In genomic region chr16:80883159-80883642, GRCh38 we compare ENCODE assay signal across 30 cellular contexts.
A peak's percentile ranks its signal among the peaks of the same experiment; 100 is the strongest.
DNase-seq lines count a peak whose midpoint lies in the region; ATAC-seq, FAIRE-seq and TF ChIP-seq lines count a peak whose summit lies in the region.
"Had no signal": no experiment of that assay in that cellular context is flagged by ENCODE, and none has a peak within 500 bp of the region (broad histone marks: within the 10 kb centered on the region; RNA-seq: fewer than 3 reads in every experiment).

No MANE protein-coding gene starts in this region.

- H3K9ac ChIP-seq in HCT116 (ENCODE audit: low read length), result no peak overlapping the region
- H3K9ac ChIP-seq: BLaER1 had no signal

- FAIRE-seq in small intestine (lab: Jason Lieb, UNC), result no peak
- FAIRE-seq: GM12891, H54 had no signal

- H3K4me2 ChIP-seq in HCT116 (ENCODE audit: low read length), result no peak overlapping the region
- H3K4me2 ChIP-seq: BLaER1, smooth muscle cell had no signal

- no peaks in the 10 kb centered on the region for H4K20me1 ChIP-seq in HCT116 (ENCODE audit: insufficient read depth)
- H4K20me1 ChIP-seq: BLaER1 had no signal

- DNase-seq in HCT116 (ENCODE audit: low read depth, low spot score) (no peak), NCI-H1105 (lab: John Stamatoyannopoulos, UW) (peak; percentile 15), left colon (peak; percentile 71 to 84), small intestine (peak; percentile 98), germinal center (ENCODE audit: low spot score) (no peak)
- DNase-seq in activated T-cell treated with anti-CD3 and anti-CD28 coated beads, Interleukin-2, amount 50 U/mL, for 4 hours, result no peak
- DNase-seq: activated CD4-positive, alpha-beta T cell treated with anti-CD3 and anti-CD28 coated beads for 48 hours; amygdala; DMS53; gastrocnemius medialis; hippocampal formation; IMR-90; NCI-H1048; NCI-H1930; NCI-H524 treated with DMSO at 0.1 percent for 48 hours; ovary; SJCRH30; stimulated activated CD4-positive, alpha-beta T cell treated with anti-CD3 and anti-CD28 coated beads, Interleukin-1b, Interleukin-23, amount 100 ng/mL, for 48 hours; stimulated activated naive CD4-positive, alpha-beta T cell treated with Interleukin-2 at 50 U/mL for 16 hours; SW 1271; T1000; WERI-Rb-1 had no signal

- H3K36me3 Mint-ChIP-seq in activated T-cell treated with anti-CD3 and anti-CD28 coated beads, Interleukin-2, amount 50 U/mL, for 4 hours (ENCODE audit: insufficient read depth), result no peaks in the 10 kb centered on the region
- H3K36me3 Mint-ChIP-seq: activated naive CD4-positive, alpha-beta T cell treated with anti-CD3 and anti-CD28 coated beads, Interleukin-2, amount 50 U/mL, for 24 hours had no signal

- no peaks in the 10 kb centered on the region for H3K36me3 ChIP-seq in HCT116 (ENCODE audit: control insufficient read depth in 1 of 2, insufficient read depth in 2 of 2, low read length in 2 of 2)
- H3K36me3 ChIP-seq in small intestine (ENCODE audit: control insufficient read depth in 2 of 2, insufficient read depth in 2 of 2, low read length in 2 of 2), result no peaks in the 10 kb centered on the region
- H3K36me3 ChIP-seq: BLaER1, gastrocnemius medialis, ovary, SJCRH30, vagina, WERI-Rb-1 had no signal

- POLR2A ChIA-PET in HCT116 (lab: Charles Lee), result no interaction called here

- no peak for TF ChIP-seq POLR2A in HCT116 (IDR thresholded peaks at IDR 0.05; ENCODE audit: borderline replicate concordance, extremely low read depth, insufficient read depth, insufficient read length)

- no peaks in the 10 kb centered on the region for H3K4me1 Mint-ChIP-seq in activated T-cell treated with anti-CD3 and anti-CD28 coated beads, Interleukin-2, amount 50 U/mL, for 4 hours (ENCODE audit: low read depth)
- H3K4me1 Mint-ChIP-seq: activated naive CD4-positive, alpha-beta T cell treated with anti-CD3 and anti-CD28 coated beads, Interleukin-2, amount 50 U/mL, for 24 hours had no signal

- H3K9me3 ChIP-seq in HCT116 (ENCODE audit: control insufficient read depth in 1 of 2, insufficient read depth in 1 of 2, low read depth in 1 of 2, low read length in 2 of 2) (no peaks in the 10 kb centered on the region), small intestine (ENCODE audit: control insufficient read depth, low read depth) (no peaks in the 10 kb centered on the region)
- H3K9me3 ChIP-seq: BLaER1, gastrocnemius medialis, ovary, SJCRH30, vagina had no signal

- peaks cover 18% of the 10 kb centered on the region for H3K27me3 ChIP-seq in HCT116 (ENCODE audit: insufficient read depth, low read length)
- H3K27me3 ChIP-seq in small intestine (ENCODE audit: control insufficient read depth in 2 of 2, insufficient read depth in 2 of 2, low read length in 2 of 2), result no peaks in the 10 kb centered on the region
- H3K27me3 ChIP-seq: BLaER1, gastrocnemius medialis, ovary, SJCRH30, vagina had no signal

- TF ChIP-seq RAD21 in HCT116 (IDR thresholded peaks at IDR 0.05; ENCODE audit: low read depth), result no peak

- TF ChIP-seq CTCF in HCT116 (IDR thresholded peaks at IDR 0.05 in 2 of 3, conservative IDR thresholded peaks at IDR 0.05 in 1 of 3; ENCODE audit: borderline replicate concordance in 1 of 3, insufficient read depth in 1 of 3, low read depth in 2 of 3, low read length in 2 of 3), result no peak

- no peak overlapping the region for H3K27ac ChIP-seq in HCT116 (ENCODE audit: low read depth, low read length)
- peak overlapping the region; percentile 27 to 55 for H3K27ac ChIP-seq in small intestine (ENCODE audit: low read depth in 1 of 2, low read length in 1 of 2)
- H3K27ac ChIP-seq: BLaER1, gastrocnemius medialis, ovary, SJCRH30, vagina, WERI-Rb-1 had no signal

- H3K9me3 Mint-ChIP-seq in activated T-cell treated with anti-CD3 and anti-CD28 coated beads, Interleukin-2, amount 50 U/mL, for 4 hours, result no peaks in the 10 kb centered on the region
- H3K9me3 Mint-ChIP-seq: activated naive CD4-positive, alpha-beta T cell treated with anti-CD3 and anti-CD28 coated beads, Interleukin-2, amount 50 U/mL, for 24 hours; activated T-helper 2 cell treated with anti-CD3 and anti-CD28 coated beads, Interferon-gamma antibody, Interleukin-2, Interleukin-4, amounts not matched to agents 10 μg/mL and 5 μg/mL and 100 μg/mL, durations not matched to agents 14 hours and 24 hours and 36 hours had no signal

- WGBS in small intestine, 3 donors, result 12 to 52% (median 24%) methylated on average over 4 of the region's 4 CpGs

- H3K27me3 Mint-ChIP-seq in activated T-cell treated with anti-CD3 and anti-CD28 coated beads, Interleukin-2, amount 50 U/mL, for 4 hours (ENCODE audit: low read depth), result peaks cover 28% of the 10 kb centered on the region

- ATAC-seq in HCT116, result no peak
- ATAC-seq in left colon, result peak; percentile 86
- no peak for ATAC-seq in activated CD4-positive, CD25-positive, alpha-beta regulatory T cell treated with anti-CD3 and anti-CD28 coated beads, Interleukin-2, amount 50 U/mL, for 24 hours
- ATAC-seq in activated T-cell treated with anti-CD3 and anti-CD28 coated beads, Interleukin-2, amount 50 U/mL, for 4 hours, result no peak
- ATAC-seq: gastrocnemius medialis had no signal

- H3K4me1 ChIP-seq in HCT116 (ENCODE audit: control insufficient read depth in 1 of 2, insufficient read depth in 2 of 2, low read length in 2 of 2) (no peaks in the 10 kb centered on the region), small intestine (ENCODE audit: control insufficient read depth in 2 of 2, insufficient read depth in 1 of 2, low read depth in 1 of 2, low read length in 1 of 2) (peaks cover 0 to 4% of the 10 kb centered on the region in 2 donors)
- H3K4me1 ChIP-seq: BLaER1, gastrocnemius medialis, SJCRH30, vagina had no signal

- no TSS peak for BruUV-seq in HCT116 (replicated peaks; lab: Mats Ljungman, UMichigan)

- no peak overlapping the region for H3K4me3 Mint-ChIP-seq in activated T-cell treated with anti-CD3 and anti-CD28 coated beads, Interleukin-2, amount 50 U/mL, for 4 hours
- H3K4me3 Mint-ChIP-seq: activated naive CD4-positive, alpha-beta T cell treated with anti-CD3 and anti-CD28 coated beads, Interleukin-2, amount 50 U/mL, for 24 hours had no signal

- CTCF ChIA-PET in HCT116 (lab: Charles Lee), result no interaction called here

- no peaks in the 10 kb centered on the region for H3K9me2 ChIP-seq in HCT116 (ENCODE audit: insufficient read depth)

- RAD21 ChIA-PET in HCT116 (lab: Charles Lee; ENCODE audit: low non-redundant PET in 1 of 2, low total read pairs in 2 of 2, uncharacterized antibody in 2 of 2, unreplicated experiment in 2 of 2), result no interaction called here

- H3K4me3 ChIP-seq in HCT116 (replicated peaks in 1 of 2; ENCODE audit: low read depth in 1 of 2, low read length in 2 of 2) (no peak overlapping the region), small intestine (ENCODE audit: low read depth in 1 of 2, low read length in 2 of 2) (no peak overlapping the region)
- H3K4me3 ChIP-seq: BLaER1, gastrocnemius medialis, ovary, SJCRH30, smooth muscle cell, vagina had no signal

- H2AFZ ChIP-seq in HCT116 (ENCODE audit: low read depth, low read length, poor library complexity, severe bottlenecking), result no peak overlapping the region

- intact Hi-C loops in HCT116 (cut with micrococcal nuclease), result no loop called here
- intact Hi-C loops in left colon (cut with DNase I, micrococcal nuclease), result no loop called here

- H3K79me2 ChIP-seq in HCT116 (ENCODE audit: insufficient read depth, low read length), result no peaks in the 10 kb centered on the region

TF ChIP-seq in HCT116, 20 proteins besides CTCF, POLR2A, EP300 and RAD21:
- TF ChIP-seq CBX3 (IDR thresholded peaks at IDR 0.05; ENCODE audit: low read depth) (no peak), TCF7L2 (IDR thresholded peaks at IDR 0.05; ENCODE audit: borderline replicate concordance, extremely low read depth, insufficient read depth, insufficient read length) (peak; percentile 41)

Comparison
In these comparisons a context has a peak if more than half of its experiments do, and no peak if none do; other contexts are left out.
1. DNase-seq: peak in NCI-H1105 (single experiment), left colon (2 of 2) and small intestine (single experiment); none in HCT116 (single experiment), activated T-cell treated with anti-CD3 and anti-CD28 coated beads, Interleukin-2, amount 50 U/mL, for 4 hours (single experiment) and germinal center (single experiment).